In the genomic region with DNA sequence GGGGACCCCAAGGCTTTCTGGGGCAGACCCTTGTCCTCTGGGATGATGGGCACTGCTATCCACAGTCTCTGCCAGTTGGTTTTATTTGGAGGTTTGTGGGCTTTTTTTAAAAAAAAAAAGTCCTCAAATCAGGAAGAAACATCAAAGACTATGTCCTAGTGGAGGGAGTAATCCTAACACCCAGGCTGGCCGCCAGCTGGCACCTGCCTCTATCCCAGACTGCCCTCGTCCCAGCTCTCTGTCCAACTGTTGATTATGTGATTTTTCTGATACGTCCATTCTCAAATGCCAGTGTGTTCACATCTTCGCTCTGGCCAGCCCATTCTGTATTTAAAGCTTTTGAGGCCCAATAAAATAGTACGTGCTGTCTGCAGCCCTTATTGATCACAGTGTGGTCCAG, we compare ENCODE assay signal across 27 cellular contexts.
DNase-seq lines count a peak whose midpoint lies in the region; ATAC-seq and TF ChIP-seq lines count a peak whose summit lies in the region.
"Had no signal": no experiment of that assay in that cellular context is flagged by ENCODE, and none has a peak within 500 bp of the region (broad histone marks: within the 10 kb centered on the region; RNA-seq: fewer than 3 reads in every experiment).

No MANE protein-coding gene starts in this region.

- CTCF ChIA-PET in A673 (lab: Charles Lee): no interaction called here
- CTCF ChIA-PET in Caco-2 (lab: Charles Lee): no interaction called here
- CTCF ChIA-PET in PC-3 (lab: Charles Lee): no interaction called here

- no peak overlapping the region for H3K27ac Mint-ChIP-seq in Caco-2 (ENCODE audit: unreplicated experiment)
- H3K27ac Mint-ChIP-seq: B cell; CD8-positive, alpha-beta T cell; IgD-negative memory B cell had no signal

- WGBS in spleen, 5 donors: 92 to 99% (median 95%) methylated on average over 5 of the region's 5 CpGs

- H3F3A ChIP-seq in PC-3 (ENCODE audit: low read length, unreplicated experiment): no peaks in the 10 kb centered on the region

- TF ChIP-seq CTCF in A673 (conservative IDR thresholded peaks at IDR 0.05; ENCODE audit: low read depth, low read length): no peak
- no peak for TF ChIP-seq CTCF in Caco-2 (IDR thresholded peaks at IDR 0.05; ENCODE audit: insufficient read depth in 1 of 2, low read depth in 1 of 2, low read length in 1 of 2, severe bottlenecking in 1 of 2, unreplicated experiment in 1 of 2)
- TF ChIP-seq CTCF in PC-3 (conservative IDR thresholded peaks at IDR 0.05; ENCODE audit: low read depth, low read length): no peak
- no peak for TF ChIP-seq CTCF in spleen (IDR thresholded peaks at IDR 0.05 in 8 of 11, conservative IDR thresholded peaks at IDR 0.05 in 3 of 11)

- no peak overlapping the region for H2AFZ ChIP-seq in PC-3 (ENCODE audit: low read length)

- H4K20me1 ChIP-seq in PC-3 (ENCODE audit: low read length): no peaks in the 10 kb centered on the region

- no peak overlapping the region for H3K4me2 ChIP-seq in PC-3 (ENCODE audit: low read length)

- no peaks in the 10 kb centered on the region for H3K79me2 ChIP-seq in PC-3 (ENCODE audit: low read length)

- peaks cover 10% of the 10 kb centered on the region for H3K36me3 ChIP-seq in A673 (ENCODE audit: insufficient read depth, low read length, poor library complexity, severe bottlenecking)
- peaks cover 3% of the 10 kb centered on the region for H3K36me3 ChIP-seq in Caco-2 (ENCODE audit: control insufficient read depth, insufficient read depth, low read length)
- H3K36me3 ChIP-seq in PC-3 (ENCODE audit: low read depth, low read length): peaks cover 12% of the 10 kb centered on the region; the same call in 1 of the 2 replicates
- peaks cover 0 to 100% (median 49%) of the 10 kb centered on the region in 6 donors for H3K36me3 ChIP-seq in spleen

- BruUV-seq in A673 (replicated peaks; lab: Mats Ljungman, UMichigan) (TSS peak; percentile 76), Caco-2 (replicated peaks; lab: Mats Ljungman, UMichigan) (TSS peak; percentile 81), PC-3 (replicated peaks; lab: Mats Ljungman, UMichigan) (TSS peak; percentile 38)

- no peaks in the 10 kb centered on the region for H3K4me1 ChIP-seq in A673 (ENCODE audit: insufficient read depth, low read length, poor library complexity, severe bottlenecking)
- H3K4me1 ChIP-seq in Caco-2: no peaks in the 10 kb centered on the region
- H3K4me1 ChIP-seq in PC-3 (ENCODE audit: insufficient read depth, low read length): no peaks in the 10 kb centered on the region
- H3K4me1 ChIP-seq in spleen: peaks cover 0 to 11% (median 3%) of the 10 kb centered on the region in 6 donors

- H3K9ac ChIP-seq in PC-3 (ENCODE audit: low read length): no peak overlapping the region

- H3K4me1 Mint-ChIP-seq in Caco-2 (ENCODE audit: low read depth, unreplicated experiment): no peaks in the 10 kb centered on the region
- H3K4me1 Mint-ChIP-seq: B cell had no signal

- no peak for TF ChIP-seq POLR2A in spleen (IDR thresholded peaks at IDR 0.05)

- no peak overlapping the region for H3K4me3 Mint-ChIP-seq in Caco-2 (ENCODE audit: unreplicated experiment)
- H3K4me3 Mint-ChIP-seq: B cell; CD8-positive, alpha-beta T cell; IgD-negative memory B cell had no signal

- no peaks in the 10 kb centered on the region for H3K9me3 Mint-ChIP-seq in Caco-2 (ENCODE audit: unreplicated experiment)
- H3K9me3 Mint-ChIP-seq: CD8-positive, alpha-beta T cell; IgD-negative memory B cell had no signal

- no peak for DNase-seq in A673 (ENCODE audit: low spot score)
- no peak for DNase-seq in Caco-2
- DNase-seq in PC-3: no peak
- peak; percentile 74 for DNase-seq in cerebellum (ENCODE audit: low spot score)
- DNase-seq in spleen: no peak
- DNase-seq: CD8-positive, alpha-beta T cell; DMS153; DND-41; Karpas-422; NCI-H1092 treated with DMSO at 0.1 percent for 48 hours; NCI-H1436; NCI-H187; NCI-H2081 treated with DMSO at 0.1 percent for 48 hours; NCI-H2171; NCI-H226; NCI-H524; NCI-H774; SIG-M5 had no signal

- intact Hi-C loops in A673 (cut with micrococcal nuclease; ENCODE audit: unreplicated experiment) (no loop called here), Caco-2 (cut with micrococcal nuclease; ENCODE audit: unreplicated experiment) (no loop called here), PC-3 (cut with micrococcal nuclease) (no loop called here), spleen (cut with DNase I; ENCODE audit: low total_unique reads) (no loop called here)

- POLR2A ChIA-PET in A673 (lab: Charles Lee; ENCODE audit: low non-redundant PET): interaction anchor here (0.7 kb wide), 1 partner anchor 25 kb away, joined by 10 read pairs; no protein-coding TSS in a partner anchor
- POLR2A ChIA-PET in Caco-2 (lab: Charles Lee): no interaction called here
- POLR2A ChIA-PET in PC-3 (lab: Charles Lee; ENCODE audit: unreplicated experiment): no interaction called here

- H3K27me3 ChIP-seq in A673 (replicated peaks; ENCODE audit: insufficient read depth, low read depth, low read length, poor library complexity): no peaks in the 10 kb centered on the region
- H3K27me3 ChIP-seq in Caco-2 (replicated peaks; ENCODE audit: control insufficient read depth, insufficient read depth, low read length): no peaks in the 10 kb centered on the region
- H3K27me3 ChIP-seq in PC-3 (ENCODE audit: low read length): no peaks in the 10 kb centered on the region
- no peaks in the 10 kb centered on the region for H3K27me3 ChIP-seq in spleen (replicated peaks in 1 of 7)

- H3K27ac ChIP-seq in A673 (ENCODE audit: low read depth, low read length, poor library complexity, severe bottlenecking) (no peak overlapping the region), PC-3 (ENCODE audit: low read length) (no peak overlapping the region), spleen (no peak overlapping the region)
- H3K27ac ChIP-seq: C4-2B, RWPE1, SK-N-MC had no signal

- no peak overlapping the region for H3K4me3 ChIP-seq in A673 (ENCODE audit: low read depth, low read length, poor library complexity, severe bottlenecking)
- no peak overlapping the region for H3K4me3 ChIP-seq in Caco-2 (ENCODE audit: low read depth, low read length)
- H3K4me3 ChIP-seq in PC-3 (ENCODE audit: low read length): no peak overlapping the region
- H3K4me3 ChIP-seq in spleen: no peak overlapping the region
- H3K4me3 ChIP-seq: SK-N-MC had no signal

- no peaks in the 10 kb centered on the region for H3K9me3 ChIP-seq in A673 (ENCODE audit: low read depth, low read length, poor library complexity, severe bottlenecking)
- H3K9me3 ChIP-seq in Caco-2: no peaks in the 10 kb centered on the region
- no peaks in the 10 kb centered on the region for H3K9me3 ChIP-seq in PC-3 (ENCODE audit: low read length)
- H3K9me3 ChIP-seq in spleen: no peaks in the 10 kb centered on the region

- no peaks in the 10 kb centered on the region for H3K9me2 ChIP-seq in PC-3 (replicated peaks; ENCODE audit: low read length)

- peaks cover 60% of the 10 kb centered on the region for H3K36me3 Mint-ChIP-seq in Caco-2 (ENCODE audit: insufficient read depth, unreplicated experiment)

- no peak for ATAC-seq in PC-3
- no peak for ATAC-seq in HG02571 (IDR thresholded peaks at IDR 0.05; ENCODE audit: unreplicated experiment)
- ATAC-seq in HG03039 (IDR thresholded peaks at IDR 0.05; ENCODE audit: unreplicated experiment): no peak
- no peak for ATAC-seq in GM19397 (IDR thresholded peaks at IDR 0.05; ENCODE audit: unreplicated experiment)
- ATAC-seq: CD8-positive, alpha-beta T cell; Panc1 had no signal

- no peaks in the 10 kb centered on the region for H3K27me3 Mint-ChIP-seq in Caco-2 (ENCODE audit: insufficient read depth, unreplicated experiment)
- H3K27me3 Mint-ChIP-seq: B cell, IgD-negative memory B cell had no signal
